10 cellular contexts compared by ENCODE assay signal in genomic region chr1:39833616-39834015, GRCh38. TPM values are rescaled to one million over a fixed set of nuclear protein-coding genes. Genes with fewer than 3 reads are reported as not detected.
"Had no signal": no experiment of that assay in that cellular context is flagged by ENCODE, and none has a peak within 500 bp of the region (broad histone marks: within the 10 kb centered on the region; RNA-seq: fewer than 3 reads in every experiment).

No MANE protein-coding gene starts in this region.

- ATAC-seq: gastrocnemius medialis; psoas muscle; stimulated activated effector memory CD8-positive, alpha-beta T cell treated with anti-CD3 and anti-CD28 coated beads, Interleukin-12 subunit alpha, Interleukin-12 subunit beta, amount 100 ng/mL, for 72 hours had no signal

- DNase-seq: activated CD4-positive, alpha-beta T cell treated with anti-CD3 and anti-CD28 coated beads, Interleukin-2, amount 50 U/mL, for 48 hours; activated gamma-delta T cell; erythroblast; gastrocnemius medialis; head of caudate nucleus; psoas muscle; right lobe of liver; stimulated activated CD4-positive, alpha-beta T cell treated with anti-CD3 and anti-CD28 coated beads, Interleukin-4, amount 100 ng/mL, for 24 hours had no signal

RNA-seq across cellular contexts. Expression of gene BMP8B, which starts 45.0 kb away (rescaled TPM):
- total RNA-seq: ascending aorta had no signal
